Comparison of ENCODE assay signal across 9 cellular contexts in genomic region chr6:82270791-82271392, GRCh38. TPM values are rescaled to one million over a fixed set of nuclear protein-coding genes. Genes with fewer than 3 reads are reported as not detected.
DNase-seq lines count a peak whose midpoint lies in the region; ATAC-seq and TF ChIP-seq lines count a peak whose summit lies in the region.
"Had no signal": no experiment of that assay in that cellular context is flagged by ENCODE, and none has a peak within 500 bp of the region (broad histone marks: within the 10 kb centered on the region; RNA-seq: fewer than 3 reads in every experiment).

No MANE protein-coding gene starts in this region.

- no peak overlapping the region for H3K27ac ChIP-seq in PC-3 (ENCODE audit: low read length)

- no peak overlapping the region for H3K4me3 ChIP-seq in BJ (ENCODE audit: low read depth, low read length)
- no peak overlapping the region for H3K4me3 ChIP-seq in PC-3 (ENCODE audit: low read length)

- peaks cover 55% of the 10 kb centered on the region for H3K27me3 Mint-ChIP-seq in osteocyte (ENCODE audit: unreplicated experiment)

- DNase-seq in BJ (ENCODE audit: low read depth) (no peak), PC-3 (peak; percentile 57), epidermal melanocyte (ENCODE audit: insufficient read length, low spot score) (peak; percentile 40), osteocyte (ENCODE audit: extremely low spot score, unreplicated experiment) (no peak)

- H2AFZ ChIP-seq in PC-3 (ENCODE audit: low read length): no peak overlapping the region

- H3K36me3 Mint-ChIP-seq in osteocyte (ENCODE audit: unreplicated experiment): no peaks in the 10 kb centered on the region

- TF ChIP-seq CTCF in BJ (IDR thresholded peaks at IDR 0.05; ENCODE audit: insufficient read depth, low read depth, low read length): peak; percentile 52
- peak; percentile 71 for TF ChIP-seq CTCF in PC-3 (conservative IDR thresholded peaks at IDR 0.05; ENCODE audit: low read depth, low read length)
- TF ChIP-seq CTCF in osteocyte (IDR thresholded peaks at IDR 0.05): peak; percentile 78

- H3K4me1 Mint-ChIP-seq in osteocyte (ENCODE audit: unreplicated experiment): no peaks in the 10 kb centered on the region
- H3K4me1 Mint-ChIP-seq: IgD-negative memory B cell had no signal

- peaks cover 16% of the 10 kb centered on the region for H3K4me1 ChIP-seq in PC-3 (ENCODE audit: insufficient read depth, low read length)

- CTCF ChIA-PET in BJ (lab: Yijun Ruan, JAX): interaction anchor here (0.6 to 6.0 kb wide), 21 partner anchors 10 to 796 kb away, joined by 3 to 114 read pairs (median 4); partner anchors contain the start of genes DOP1A, TPBG and UBE3D
- CTCF ChIA-PET in PC-3 (lab: Charles Lee): interaction anchor here (0.5 to 1.0 kb wide), 3 partner anchors 272 to 787 kb away, joined by 3 to 11 read pairs (median 4); no protein-coding TSS in a partner anchor

- no peaks in the 10 kb centered on the region for H3K79me2 ChIP-seq in PC-3 (ENCODE audit: low read length)

- H3K9me3 ChIP-seq in PC-3 (ENCODE audit: low read length): no peaks in the 10 kb centered on the region

- H3F3A ChIP-seq in PC-3 (ENCODE audit: low read length, unreplicated experiment): no peaks in the 10 kb centered on the region

- no peak overlapping the region for H3K4me3 Mint-ChIP-seq in osteocyte (ENCODE audit: unreplicated experiment)

- no peak overlapping the region for H3K9ac ChIP-seq in PC-3 (ENCODE audit: low read length)

- ATAC-seq in GM18517 (IDR thresholded peaks at IDR 0.05; ENCODE audit: unreplicated experiment) (peak; percentile 77), HG03469 (IDR thresholded peaks at IDR 0.05; ENCODE audit: unreplicated experiment) (peak; percentile 64), PC-3 (no peak), GM19328 (IDR thresholded peaks at IDR 0.05; ENCODE audit: unreplicated experiment) (no peak), HG03097 (IDR thresholded peaks at IDR 0.05; ENCODE audit: low FRiP score, unreplicated experiment) (no peak)

- no TSS peak for BruUV-seq in PC-3 (replicated peaks; lab: Mats Ljungman, UMichigan)

- no peak overlapping the region for H3K27ac Mint-ChIP-seq in osteocyte (ENCODE audit: unreplicated experiment)
- H3K27ac Mint-ChIP-seq: IgD-negative memory B cell had no signal

- H3K9me3 Mint-ChIP-seq in osteocyte (ENCODE audit: unreplicated experiment): no peaks in the 10 kb centered on the region
- H3K9me3 Mint-ChIP-seq: IgD-negative memory B cell had no signal

- H3K9me2 ChIP-seq in PC-3 (replicated peaks; ENCODE audit: low read length): no peaks in the 10 kb centered on the region

- no peaks in the 10 kb centered on the region for H3K27me3 ChIP-seq in BJ (ENCODE audit: control insufficient read depth, insufficient read depth, low read length)
- no peaks in the 10 kb centered on the region for H3K27me3 ChIP-seq in PC-3 (ENCODE audit: low read length)

- no peaks in the 10 kb centered on the region for H3K36me3 ChIP-seq in BJ (ENCODE audit: control insufficient read depth, insufficient read depth, low read length)
- H3K36me3 ChIP-seq in PC-3 (ENCODE audit: low read depth, low read length): no peaks in the 10 kb centered on the region

- H4K20me1 ChIP-seq in PC-3 (ENCODE audit: low read length): no peaks in the 10 kb centered on the region

- H3K4me2 ChIP-seq in PC-3 (ENCODE audit: low read length): no peak overlapping the region

- POLR2A ChIA-PET in BJ (lab: Charles Lee): no interaction called here
- POLR2A ChIA-PET in PC-3 (lab: Charles Lee; ENCODE audit: unreplicated experiment): no interaction called here

- intact Hi-C loops in PC-3 (cut with micrococcal nuclease): loop anchor here (1.0 to 5.0 kb wide), 5 partner anchors 60 to 784 kb away; partner anchors contain the start of gene TPBG

RNA-seq across cellular contexts. Expression of gene IBTK, which starts 23.3 kb away (rescaled TPM):
- 13.0 and 29.8 TPM in 2 replicates for polyA plus RNA-seq in BJ (2011; rRNA removed)
- 28.6 and 31.9 TPM in 2 replicates for polyA minus RNA-seq in BJ (2011; rRNA and poly(A)+ RNA removed)
- total RNA-seq in PC-3 (2014; rRNA removed) (17.2 and 20.0 TPM in 2 replicates), osteocyte (28.0 TPM in 2 replicates)

Comparison
In these comparisons a context has a peak if more than half of its experiments do, and no peak if none do; other contexts are left out.
1. DNase-seq: peak in PC-3 (single experiment) and epidermal melanocyte (single experiment); none in BJ (single experiment) and osteocyte (single experiment).
2. ATAC-seq: peak in GM18517 (single experiment) and HG03469 (single experiment); none in PC-3 (single experiment), GM19328 (single experiment) and HG03097 (single experiment).
3. Peak in every context shown above with its lines, with median percentiles within 50 percentile points of each other: CTCF ChIP-seq.